1 cellular context compared by ENCODE assay signal in the genomic region with DNA sequence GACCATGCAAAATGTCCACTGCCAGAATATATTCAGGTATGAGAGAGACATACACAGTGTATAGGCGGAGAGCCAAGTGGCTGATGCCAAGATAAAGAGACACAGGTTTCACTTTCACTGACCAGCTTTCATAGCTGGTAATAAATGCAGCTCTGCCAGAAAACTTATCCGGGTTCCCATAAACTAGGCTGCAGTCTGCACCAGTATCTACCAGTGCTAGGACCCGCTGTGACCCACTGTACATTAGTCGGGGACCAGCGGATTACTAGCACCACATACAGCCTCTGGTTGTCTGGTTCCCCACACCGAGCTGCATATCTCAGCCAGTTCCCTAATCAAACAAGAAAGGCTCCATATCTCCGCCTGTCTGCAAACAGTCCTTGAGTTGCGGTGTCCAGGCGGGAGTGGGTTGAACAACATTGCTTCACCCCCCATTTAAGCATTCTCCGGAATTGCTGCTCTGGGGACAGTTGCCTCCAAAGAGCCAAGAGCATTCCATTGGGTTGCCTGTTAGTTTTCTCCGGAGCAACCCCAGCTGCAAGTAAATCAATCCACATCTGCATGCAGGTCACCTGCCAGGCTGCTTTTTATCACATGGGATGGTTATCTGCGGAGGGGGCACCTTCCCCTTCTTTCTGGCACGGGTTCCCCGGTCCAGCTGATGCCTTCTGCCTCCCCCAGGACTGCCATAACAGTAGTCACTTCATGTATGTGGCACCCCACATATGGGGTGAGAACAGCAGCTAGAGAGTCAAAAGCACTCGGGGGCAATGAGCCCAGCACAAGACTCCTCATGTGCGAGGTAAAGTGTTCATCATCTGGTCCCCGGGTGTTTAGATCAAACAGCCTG.
TF ChIP-seq lines count a peak whose summit lies in the region.

No MANE protein-coding gene starts in this region.

TF ChIP-seq in HepG2, 621 proteins besides CTCF, POLR2A, EP300 and RAD21 (continued from another document and continues in another):
- TF ChIP-seq, protein P1, sequence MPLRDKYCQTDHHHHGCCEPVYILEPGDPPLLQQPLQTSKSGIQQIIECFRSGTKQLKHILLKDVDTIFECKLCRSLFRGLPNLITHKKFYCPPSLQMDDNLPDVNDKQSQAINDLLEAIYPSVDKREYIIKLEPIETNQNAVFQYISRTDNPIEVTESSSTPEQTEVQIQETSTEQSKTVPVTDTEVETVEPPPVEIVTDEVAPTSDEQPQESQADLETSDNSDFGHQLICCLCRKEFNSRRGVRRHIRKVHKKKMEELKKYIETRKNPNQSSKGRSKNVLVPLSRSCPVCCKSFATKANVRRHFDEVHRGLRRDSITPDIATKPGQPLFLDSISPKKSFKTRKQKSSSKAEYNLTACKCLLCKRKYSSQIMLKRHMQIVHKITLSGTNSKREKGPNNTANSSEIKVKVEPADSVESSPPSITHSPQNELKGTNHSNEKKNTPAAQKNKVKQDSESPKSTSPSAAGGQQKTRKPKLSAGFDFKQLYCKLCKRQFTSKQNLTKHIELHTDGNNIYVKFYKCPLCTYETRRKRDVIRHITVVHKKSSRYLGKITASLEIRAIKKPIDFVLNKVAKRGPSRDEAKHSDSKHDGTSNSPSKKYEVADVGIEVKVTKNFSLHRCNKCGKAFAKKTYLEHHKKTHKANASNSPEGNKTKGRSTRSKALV (CRISPR knock-in tag; IDR thresholded peaks at IDR 0.05): no peak
- TF ChIP-seq PCBP1 (IDR thresholded peaks at IDR 0.05; ENCODE audit: borderline replicate concordance, low read depth, low read length) (no peak), SMC3 (IDR thresholded peaks at IDR 0.05; ENCODE audit: low read length) (0 out of 2 replicates have a peak, but pooled peaks have one; percentile 16), FOXP1 (IDR thresholded peaks at IDR 0.05) (no peak), FOXP1 (CRISPR knock-in tag; IDR thresholded peaks at IDR 0.05) (peak; percentile 71; the same call in 1 of the 2 replicates), PLRG1 (conservative IDR thresholded peaks at IDR 0.05) (no peak), ZSCAN29 (CRISPR knock-in tag; conservative IDR thresholded peaks at IDR 0.05) (peak; percentile 80; the same call in 1 of the 2 replicates), TBX3 (IDR thresholded peaks at IDR 0.05; ENCODE audit: borderline replicate concordance) (peak; percentile 38; the same call in 1 of the 2 replicates), ZFP36L2 (CRISPR knock-in tag; IDR thresholded peaks at IDR 0.05) (no peak), ZNF547 (CRISPR knock-in tag; IDR thresholded peaks at IDR 0.05) (0 out of 2 replicates have a peak, but pooled peaks have one; percentile 16), ZNF33B (CRISPR knock-in tag; IDR thresholded peaks at IDR 0.05) (no peak), ZNF234 (CRISPR knock-in tag; conservative IDR thresholded peaks at IDR 0.05) (no peak), ELF3 (CRISPR knock-in tag; IDR thresholded peaks at IDR 0.05) (peak; percentile 65), ZNF263 (CRISPR knock-in tag; IDR thresholded peaks at IDR 0.05) (no peak), ZBTB1 (CRISPR knock-in tag; IDR thresholded peaks at IDR 0.05; ENCODE audit: borderline replicate concordance) (no peak), ZNF674 (CRISPR knock-in tag; IDR thresholded peaks at IDR 0.05; ENCODE audit: low read depth) (no peak), ZNF331 (CRISPR knock-in tag; IDR thresholded peaks at IDR 0.05) (peak; percentile 78), ZNF121 (CRISPR knock-in tag; IDR thresholded peaks at IDR 0.05) (no peak), PCBP2 (optimal IDR thresholded peaks at IDR 0.05; ENCODE audit: low read depth, low read length, poor library complexity, severe bottlenecking) (no peak), ZNF83 (CRISPR knock-in tag; IDR thresholded peaks at IDR 0.05; ENCODE audit: borderline replicate concordance) (no peak), ZNF652 (CRISPR knock-in tag; IDR thresholded peaks at IDR 0.05; ENCODE audit: borderline replicate concordance, low read depth) (no peak), RELA (CRISPR knock-in tag; IDR thresholded peaks at IDR 0.05) (no peak), AGO2 (optimal IDR thresholded peaks at IDR 0.05; ENCODE audit: low read depth, low read length) (no peak), ZNF224 (CRISPR knock-in tag; IDR thresholded peaks at IDR 0.05) (no peak), ZFP37 (CRISPR knock-in tag; IDR thresholded peaks at IDR 0.05; ENCODE audit: borderline replicate concordance) (0 out of 2 replicates have a peak, but pooled peaks have one; percentile 30), SOX5 (CRISPR knock-in tag; IDR thresholded peaks at IDR 0.05; ENCODE audit: borderline replicate concordance) (peak; percentile 74; the same call in 1 of the 2 replicates), DNMT3B (CRISPR knock-in tag; conservative IDR thresholded peaks at IDR 0.05) (no peak), ZNF337 (CRISPR knock-in tag; IDR thresholded peaks at IDR 0.05; ENCODE audit: borderline replicate concordance, low read depth) (no peak), HCFC1 (IDR thresholded peaks at IDR 0.05; ENCODE audit: low read depth, low read length) (no peak), MED1 (CRISPR knock-in tag; IDR thresholded peaks at IDR 0.05) (peak; percentile 79), FOXM1 (CRISPR knock-in tag; IDR thresholded peaks at IDR 0.05) (no peak), NFRKB (IDR thresholded peaks at IDR 0.05) (no peak), IKZF1 (IDR thresholded peaks at IDR 0.05) (no peak), KMT2B (CRISPR knock-in tag; IDR thresholded peaks at IDR 0.05) (peak; percentile 64; the same call in 1 of the 2 replicates), ZNF556 (CRISPR knock-in tag; IDR thresholded peaks at IDR 0.05; ENCODE audit: borderline replicate concordance) (0 out of 2 replicates have a peak, but pooled peaks have one; percentile 30)
- TF ChIP-seq, protein P2, sequence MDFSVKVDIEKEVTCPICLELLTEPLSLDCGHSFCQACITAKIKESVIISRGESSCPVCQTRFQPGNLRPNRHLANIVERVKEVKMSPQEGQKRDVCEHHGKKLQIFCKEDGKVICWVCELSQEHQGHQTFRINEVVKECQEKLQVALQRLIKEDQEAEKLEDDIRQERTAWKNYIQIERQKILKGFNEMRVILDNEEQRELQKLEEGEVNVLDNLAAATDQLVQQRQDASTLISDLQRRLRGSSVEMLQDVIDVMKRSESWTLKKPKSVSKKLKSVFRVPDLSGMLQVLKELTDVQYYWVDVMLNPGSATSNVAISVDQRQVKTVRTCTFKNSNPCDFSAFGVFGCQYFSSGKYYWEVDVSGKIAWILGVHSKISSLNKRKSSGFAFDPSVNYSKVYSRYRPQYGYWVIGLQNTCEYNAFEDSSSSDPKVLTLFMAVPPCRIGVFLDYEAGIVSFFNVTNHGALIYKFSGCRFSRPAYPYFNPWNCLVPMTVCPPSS (IDR thresholded peaks at IDR 0.05): no peak
- TF ChIP-seq, protein P3, sequence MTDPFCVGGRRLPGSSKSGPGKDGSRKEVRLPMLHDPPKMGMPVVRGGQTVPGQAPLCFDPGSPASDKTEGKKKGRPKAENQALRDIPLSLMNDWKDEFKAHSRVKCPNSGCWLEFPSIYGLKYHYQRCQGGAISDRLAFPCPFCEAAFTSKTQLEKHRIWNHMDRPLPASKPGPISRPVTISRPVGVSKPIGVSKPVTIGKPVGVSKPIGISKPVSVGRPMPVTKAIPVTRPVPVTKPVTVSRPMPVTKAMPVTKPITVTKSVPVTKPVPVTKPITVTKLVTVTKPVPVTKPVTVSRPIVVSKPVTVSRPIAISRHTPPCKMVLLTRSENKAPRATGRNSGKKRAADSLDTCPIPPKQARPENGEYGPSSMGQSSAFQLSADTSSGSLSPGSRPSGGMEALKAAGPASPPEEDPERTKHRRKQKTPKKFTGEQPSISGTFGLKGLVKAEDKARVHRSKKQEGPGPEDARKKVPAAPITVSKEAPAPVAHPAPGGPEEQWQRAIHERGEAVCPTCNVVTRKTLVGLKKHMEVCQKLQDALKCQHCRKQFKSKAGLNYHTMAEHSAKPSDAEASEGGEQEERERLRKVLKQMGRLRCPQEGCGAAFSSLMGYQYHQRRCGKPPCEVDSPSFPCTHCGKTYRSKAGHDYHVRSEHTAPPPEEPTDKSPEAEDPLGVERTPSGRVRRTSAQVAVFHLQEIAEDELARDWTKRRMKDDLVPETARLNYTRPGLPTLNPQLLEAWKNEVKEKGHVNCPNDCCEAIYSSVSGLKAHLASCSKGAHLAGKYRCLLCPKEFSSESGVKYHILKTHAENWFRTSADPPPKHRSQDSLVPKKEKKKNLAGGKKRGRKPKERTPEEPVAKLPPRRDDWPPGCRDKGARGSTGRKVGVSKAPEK (CRISPR knock-in tag; IDR thresholded peaks at IDR 0.05; ENCODE audit: borderline replicate concordance): no peak
- TF ChIP-seq, protein P4, sequence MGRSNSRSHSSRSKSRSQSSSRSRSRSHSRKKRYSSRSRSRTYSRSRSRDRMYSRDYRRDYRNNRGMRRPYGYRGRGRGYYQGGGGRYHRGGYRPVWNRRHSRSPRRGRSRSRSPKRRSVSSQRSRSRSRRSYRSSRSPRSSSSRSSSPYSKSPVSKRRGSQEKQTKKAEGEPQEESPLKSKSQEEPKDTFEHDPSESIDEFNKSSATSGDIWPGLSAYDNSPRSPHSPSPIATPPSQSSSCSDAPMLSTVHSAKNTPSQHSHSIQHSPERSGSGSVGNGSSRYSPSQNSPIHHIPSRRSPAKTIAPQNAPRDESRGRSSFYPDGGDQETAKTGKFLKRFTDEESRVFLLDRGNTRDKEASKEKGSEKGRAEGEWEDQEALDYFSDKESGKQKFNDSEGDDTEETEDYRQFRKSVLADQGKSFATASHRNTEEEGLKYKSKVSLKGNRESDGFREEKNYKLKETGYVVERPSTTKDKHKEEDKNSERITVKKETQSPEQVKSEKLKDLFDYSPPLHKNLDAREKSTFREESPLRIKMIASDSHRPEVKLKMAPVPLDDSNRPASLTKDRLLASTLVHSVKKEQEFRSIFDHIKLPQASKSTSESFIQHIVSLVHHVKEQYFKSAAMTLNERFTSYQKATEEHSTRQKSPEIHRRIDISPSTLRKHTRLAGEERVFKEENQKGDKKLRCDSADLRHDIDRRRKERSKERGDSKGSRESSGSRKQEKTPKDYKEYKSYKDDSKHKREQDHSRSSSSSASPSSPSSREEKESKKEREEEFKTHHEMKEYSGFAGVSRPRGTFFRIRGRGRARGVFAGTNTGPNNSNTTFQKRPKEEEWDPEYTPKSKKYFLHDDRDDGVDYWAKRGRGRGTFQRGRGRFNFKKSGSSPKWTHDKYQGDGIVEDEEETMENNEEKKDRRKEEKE (IDR thresholded peaks at IDR 0.05): no peak
- TF ChIP-seq, protein P5, sequence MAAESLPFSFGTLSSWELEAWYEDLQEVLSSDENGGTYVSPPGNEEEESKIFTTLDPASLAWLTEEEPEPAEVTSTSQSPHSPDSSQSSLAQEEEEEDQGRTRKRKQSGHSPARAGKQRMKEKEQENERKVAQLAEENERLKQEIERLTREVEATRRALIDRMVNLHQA (CRISPR knock-in tag; IDR thresholded peaks at IDR 0.05): no peak
- TF ChIP-seq, protein P6, sequence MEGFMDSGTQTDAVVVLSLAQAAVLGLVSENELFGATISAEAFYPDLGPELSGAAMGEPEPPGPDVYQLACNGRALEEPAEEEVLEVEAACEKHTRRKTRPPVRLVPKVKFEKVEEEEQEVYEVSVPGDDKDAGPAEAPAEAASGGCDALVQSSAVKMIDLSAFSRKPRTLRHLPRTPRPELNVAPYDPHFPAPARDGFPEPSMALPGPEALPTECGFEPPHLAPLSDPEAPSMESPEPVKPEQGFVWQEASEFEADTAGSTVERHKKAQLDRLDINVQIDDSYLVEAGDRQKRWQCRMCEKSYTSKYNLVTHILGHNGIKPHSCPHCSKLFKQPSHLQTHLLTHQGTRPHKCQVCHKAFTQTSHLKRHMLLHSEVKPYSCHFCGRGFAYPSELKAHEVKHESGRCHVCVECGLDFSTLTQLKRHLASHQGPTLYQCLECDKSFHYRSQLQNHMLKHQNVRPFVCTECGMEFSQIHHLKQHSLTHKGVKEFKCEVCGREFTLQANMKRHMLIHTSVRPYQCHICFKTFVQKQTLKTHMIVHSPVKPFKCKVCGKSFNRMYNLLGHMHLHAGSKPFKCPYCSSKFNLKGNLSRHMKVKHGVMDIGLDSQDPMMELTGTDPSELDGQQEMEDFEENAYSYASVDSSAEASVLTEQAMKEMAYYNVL (CRISPR knock-in tag; IDR thresholded peaks at IDR 0.05; ENCODE audit: borderline replicate concordance): peak; percentile 20; the same call in 1 of the 2 replicates
- TF ChIP-seq, protein P7, sequence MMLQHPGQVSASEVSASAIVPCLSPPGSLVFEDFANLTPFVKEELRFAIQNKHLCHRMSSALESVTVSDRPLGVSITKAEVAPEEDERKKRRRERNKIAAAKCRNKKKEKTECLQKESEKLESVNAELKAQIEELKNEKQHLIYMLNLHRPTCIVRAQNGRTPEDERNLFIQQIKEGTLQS (CRISPR knock-in tag; IDR thresholded peaks at IDR 0.05): peak; percentile 32; the same call in 1 of the 2 replicates
